ENCODE assay signal across 6 cellular contexts in genomic region chr14:101090478-101090877, GRCh38.
A peak's percentile ranks its signal among the peaks of the same experiment; 100 is the strongest.
DNase-seq lines count a peak whose midpoint lies in the region; ATAC-seq, FAIRE-seq and TF ChIP-seq lines count a peak whose summit lies in the region.
"Not testable (repeated sequence)": the region's sequence is repeated elsewhere in the genome, so short reads cannot be mapped to it uniquely, and the experiment has no call there.

No MANE protein-coding gene starts in this region.

- H3K4me1 Mint-ChIP-seq in activated CD8-positive, alpha-beta memory T cell treated with anti-CD3 and anti-CD28 coated beads, Interleukin-2, amount 10 ng/mL, durations not matched to agents 7 days and 5 days; natural killer cell: not testable (repeated sequence)
- peaks cover 28% of the 10 kb centered on the region for H3K4me1 Mint-ChIP-seq in chondrocyte (ENCODE audit: low read depth)

- TF ChIP-seq RAD21 in A549 (conservative IDR thresholded peaks at IDR 0.05 in 1 of 2, IDR thresholded peaks at IDR 0.05 in 1 of 2): not testable (repeated sequence)

- TF ChIP-seq EP300 in A549 (IDR thresholded peaks at IDR 0.05); stomach (IDR thresholded peaks at IDR 0.05): not testable (repeated sequence)

- 90% methylated on average over 11 of the region's 11 CpGs for WGBS in A549 (ENCODE audit: missing lambda C conversion rate)
- 83 to 94% (median 86%) methylated on average over 11 of the region's 11 CpGs for WGBS in stomach, 5 donors

- H3K9ac ChIP-seq in kidney (ENCODE audit: low read length in 2 of 2): not testable (repeated sequence)

- not testable (repeated sequence) for H3K27ac Mint-ChIP-seq in activated CD8-positive, alpha-beta memory T cell treated with anti-CD3 and anti-CD28 coated beads, Interleukin-2, amount 10 ng/mL, durations not matched to agents 7 days and 5 days; natural killer cell
- H3K27ac Mint-ChIP-seq in chondrocyte (ENCODE audit: unreplicated experiment): peak overlapping the region; percentile 5

- H3K4me3 Mint-ChIP-seq in activated CD8-positive, alpha-beta memory T cell treated with anti-CD3 and anti-CD28 coated beads, Interleukin-2, amount 10 ng/mL, durations not matched to agents 7 days and 5 days; chondrocyte (ENCODE audit: unreplicated experiment); natural killer cell: not testable (repeated sequence)

- not testable (repeated sequence) for H3K4me3 ChIP-seq in A549; kidney (ENCODE audit: low read length in 2 of 2); stomach

- H3K27ac ChIP-seq in A549: 0 out of 6 replicates have a peak overlapping the region, but pooled peaks of 1 of the 2 experiments have one; percentile 10
- not testable (repeated sequence) for H3K27ac ChIP-seq in kidney (ENCODE audit: low read depth in 2 of 2, low read length in 2 of 2); stomach

- H3K4me1 ChIP-seq in A549; kidney (ENCODE audit: control insufficient read depth in 1 of 2, insufficient read depth in 1 of 2, low read depth in 1 of 2, low read length in 2 of 2); stomach: not testable (repeated sequence)

- not testable (repeated sequence) for ATAC-seq in A549; activated CD8-positive, alpha-beta memory T cell treated with anti-CD3 and anti-CD28 coated beads, Interleukin-2, amount 10 ng/mL, durations not matched to agents 7 days and 5 days; natural killer cell

- intact Hi-C loops in kidney (cut with DNase I); natural killer cell (cut with micrococcal nuclease); stomach (cut with DNase I; ENCODE audit: low total_unique reads): not testable (repeated sequence)

- H3K4me2 ChIP-seq in A549: peak overlapping the region; percentile 26; the same call in 2 of the 3 replicates

- peaks cover 24% of the 10 kb centered on the region for H3K27me3 Mint-ChIP-seq in activated CD8-positive, alpha-beta memory T cell treated with anti-CD3 and anti-CD28 coated beads, Interleukin-2, amount 10 ng/mL, durations not matched to agents 7 days and 5 days
- H3K27me3 Mint-ChIP-seq in chondrocyte (ENCODE audit: low read depth): not testable (repeated sequence)
- H3K27me3 Mint-ChIP-seq in natural killer cell (ENCODE audit: low read depth in 2 of 2): peaks cover 8 to 12% of the 10 kb centered on the region in 2 donors

- CTCF ChIA-PET in A549 (lab: Yijun Ruan, JAX): interaction anchor here (0.6 to 1.4 kb wide), 3 partner anchors 9 to 497 kb away, joined by 3 read pairs; no protein-coding TSS in a partner anchor
- CTCF ChIA-PET in activated CD8-positive, alpha-beta memory T cell treated with anti-CD3 and anti-CD28 coated beads, Interleukin-2, amount 10 ng/mL, durations not matched to agents 7 days and 5 days (lab: Charles Lee): interaction anchor here (0.7 kb wide), 1 partner anchor 27 kb away, joined by 3 read pairs; no protein-coding TSS in a partner anchor

- not testable (repeated sequence) for TF ChIP-seq CTCF in A549 (IDR thresholded peaks at IDR 0.05); chondrocyte (IDR thresholded peaks at IDR 0.05); kidney (IDR thresholded peaks at IDR 0.05; ENCODE audit: borderline replicate concordance, extremely low read depth, insufficient read depth); natural killer cell (IDR thresholded peaks at IDR 0.05); stomach (IDR thresholded peaks at IDR 0.05)

- POLR2A ChIA-PET in A549 (lab: Yijun Ruan, JAX): not testable (repeated sequence)

- not testable (repeated sequence) for H3K9me3 ChIP-seq in A549; kidney (ENCODE audit: control insufficient read depth in 1 of 2, low read length in 2 of 2); stomach

- FAIRE-seq in A549 (lab: Jason Lieb, UNC); kidney (lab: Jason Lieb, UNC): not testable (repeated sequence)

- H3K36me3 ChIP-seq in kidney (ENCODE audit: control insufficient read depth in 1 of 2, insufficient read depth in 2 of 2, low read length in 2 of 2); stomach: not testable (repeated sequence)

- not testable (repeated sequence) for H3K36me3 Mint-ChIP-seq in activated CD8-positive, alpha-beta memory T cell treated with anti-CD3 and anti-CD28 coated beads, Interleukin-2, amount 10 ng/mL, durations not matched to agents 7 days and 5 days; chondrocyte (ENCODE audit: low read depth); natural killer cell

- peaks cover 0 to 16% (median 0%) of the 10 kb centered on the region in 3 donors for H3K27me3 ChIP-seq in stomach

- TF ChIP-seq POLR2A in A549 (IDR thresholded peaks at IDR 0.05; ENCODE audit: low read length); stomach (IDR thresholded peaks at IDR 0.05): not testable (repeated sequence)

- not testable (repeated sequence) for H3K9me3 Mint-ChIP-seq in activated CD8-positive, alpha-beta memory T cell treated with anti-CD3 and anti-CD28 coated beads, Interleukin-2, amount 10 ng/mL, durations not matched to agents 7 days and 5 days (ENCODE audit: low read depth); chondrocyte (ENCODE audit: low read depth); natural killer cell

- not testable (repeated sequence) for DNase-seq in A549 (ENCODE audit: low read depth in 1 of 2, low spot score in 1 of 2); chondrocyte (ENCODE audit: low spot score)
- peak; percentile 23 for DNase-seq in activated CD8-positive, alpha-beta memory T cell treated with anti-CD3 and anti-CD28 coated beads, Interleukin-2, amount 10 ng/mL, durations not matched to agents 7 days and 5 days
- DNase-seq in kidney (peak; percentile 37), natural killer cell (peak; percentile 5), stomach (peak; percentile 5)
